Comparison of ENCODE assay signal across 8 cellular contexts in the genomic region with DNA sequence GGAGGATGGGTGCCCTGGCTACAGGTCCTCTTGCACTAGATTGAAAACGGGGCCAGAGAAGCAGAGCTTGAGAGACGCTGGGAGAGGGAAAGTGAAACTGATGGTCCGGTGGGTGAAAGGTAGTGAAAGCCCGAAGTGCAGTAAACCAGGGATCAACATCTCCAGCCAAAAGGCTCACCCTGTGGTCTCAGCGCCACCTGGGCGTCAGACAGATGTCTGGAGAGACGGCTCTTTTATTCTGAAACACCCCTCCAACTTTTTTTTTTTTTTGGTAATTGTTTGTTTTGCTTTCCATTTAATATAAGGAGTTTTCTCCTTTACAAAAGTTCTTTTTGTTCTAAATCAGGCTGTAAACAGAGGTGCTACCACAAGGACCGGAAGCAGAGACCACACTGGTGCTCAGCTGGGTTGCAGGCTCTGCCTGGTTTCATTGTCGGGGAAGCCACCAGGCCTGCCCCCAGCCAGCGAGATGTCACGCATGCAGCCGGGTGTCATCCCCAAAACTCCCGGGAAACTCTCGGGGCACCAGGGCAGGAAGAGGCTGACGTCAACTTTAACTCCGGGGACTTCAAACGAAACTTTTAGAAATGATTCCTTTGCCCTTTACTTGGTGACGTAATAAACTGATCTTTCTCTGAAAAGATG. TPM values are rescaled to one million over a fixed set of nuclear protein-coding genes. Genes with fewer than 3 reads are reported as not detected.
DNase-seq lines count a peak whose midpoint lies in the region; ATAC-seq lines count a peak whose summit lies in the region.

No MANE protein-coding gene starts in this region.

- H3K27ac ChIP-seq in BLaER1 treated with 17β-estradiol and CSF1 and Interleukin-3, amounts not matched to agents 10 nM and 100 nM, result peak overlapping the region; percentile 8 to 77 (median 61); a peak in 20 of 22 replicates

- peaks cover 72 to 92% (median 90%) of the 10 kb centered on the region in 10 experiments for H3K4me1 ChIP-seq in BLaER1 treated with 17β-estradiol and CSF1 and Interleukin-3, amounts not matched to agents 10 nM and 100 nM
- H3K4me1 ChIP-seq in adipocyte (ENCODE audit: control insufficient read depth, insufficient read depth, low read length), result peaks cover 4% of the 10 kb centered on the region

- DNase-seq in T follicular helper cell (ENCODE audit: low read depth) (peak; percentile 87), adipocyte (ENCODE audit: low read depth) (peak; percentile 65), immature natural killer cell (peak; percentile 92 to 95 (median 93)), DMS153 treated with DMSO at 0.1 percent for 48 hours (lab: John Stamatoyannopoulos, UW; ENCODE audit: unreplicated experiment) (no peak)
- DNase-seq in stimulated activated CD4-positive, alpha-beta T cell treated with anti-CD3 and anti-CD28 coated beads, Interleukin-4, amount 100 ng/mL, for 24 hours, result peak; percentile 94

- peaks cover 0 to 22% (median 0%) of the 10 kb centered on the region in 11 experiments; a peak in 2 of 22 replicates for H4K20me1 ChIP-seq in BLaER1 treated with 17β-estradiol and CSF1 and Interleukin-3, amounts not matched to agents 10 nM and 100 nM

- no peaks in the 10 kb centered on the region for H3K9me3 ChIP-seq in BLaER1 treated with 17β-estradiol and CSF1 and Interleukin-3, amounts not matched to agents 10 nM and 100 nM (replicated peaks in 1 of 11)
- H3K9me3 ChIP-seq in adipocyte (ENCODE audit: control insufficient read depth, low read length), result no peaks in the 10 kb centered on the region

- peak overlapping the region; percentile 38 to 61 (median 44) for H3K4me3 ChIP-seq in BLaER1 treated with 17β-estradiol and CSF1 and Interleukin-3, amounts not matched to agents 10 nM and 100 nM
- H3K4me3 ChIP-seq in adipocyte (ENCODE audit: low read length), result peak overlapping the region; percentile 71

- H3K4me2 ChIP-seq in BLaER1 treated with 17β-estradiol and CSF1 and Interleukin-3, amounts not matched to agents 10 nM and 100 nM, result peak overlapping the region; percentile 81 to 98 (median 89)

- H3K9me3 Mint-ChIP-seq in immature natural killer cell, result no peaks in the 10 kb centered on the region

- H3K36me3 Mint-ChIP-seq in immature natural killer cell, result no peaks in the 10 kb centered on the region

- H3K27me3 ChIP-seq in BLaER1 treated with 17β-estradiol and CSF1 and Interleukin-3, amounts not matched to agents 10 nM and 100 nM, result no peaks in the 10 kb centered on the region
- H3K27me3 ChIP-seq in adipocyte (replicated peaks; ENCODE audit: control insufficient read depth, insufficient read depth, low read length), result peaks cover 16% of the 10 kb centered on the region

- peak overlapping the region; percentile 91 to 98 (median 97) for H3K27ac Mint-ChIP-seq in immature natural killer cell

- no peaks in the 10 kb centered on the region for H3K36me3 ChIP-seq in BLaER1 treated with 17β-estradiol and CSF1 and Interleukin-3, amounts not matched to agents 10 nM and 100 nM
- no peaks in the 10 kb centered on the region for H3K36me3 ChIP-seq in adipocyte (ENCODE audit: control insufficient read depth, insufficient read depth, low read length, severe bottlenecking)

- peaks cover 15 to 26% (median 21%) of the 10 kb centered on the region in 3 donors for H3K27me3 Mint-ChIP-seq in immature natural killer cell (ENCODE audit: low read depth in 3 of 3)

- ATAC-seq in GM19043 (IDR thresholded peaks at IDR 0.05; ENCODE audit: low read depth, unreplicated experiment) (peak; percentile 70), HG03175 (IDR thresholded peaks at IDR 0.05; ENCODE audit: unreplicated experiment) (peak; percentile 78)

- H3K4me3 Mint-ChIP-seq in immature natural killer cell, result peak overlapping the region; percentile 90 to 97 (median 92)

- peak overlapping the region; percentile 51 to 76 (median 64); a peak in 20 of 22 replicates for H3K9ac ChIP-seq in BLaER1 treated with 17β-estradiol and CSF1 and Interleukin-3, amounts not matched to agents 10 nM and 100 nM
- H3K9ac ChIP-seq in adipocyte (ENCODE audit: low read length), result peak overlapping the region; percentile 75

- H3K4me1 Mint-ChIP-seq in immature natural killer cell, result peaks cover 46 to 60% of the 10 kb centered on the region in 2 donors

RNA-seq across cellular contexts. Expression of gene IL2RA, which starts 11.2 kb away (rescaled TPM):
- 1 to 10 TPM; 2.7 to 3.9 (median 3.6) TPM for polyA plus RNA-seq in immature natural killer cell

RNA-seq across cellular contexts. Expression of gene RBM17, which starts 37.9 kb away (rescaled TPM):
- polyA plus RNA-seq in immature natural killer cell, result 10 to 100 TPM; 30.9 to 91.5 (median 55.5) TPM
